ENCODE assay signal across 24 cellular contexts in genomic region chr15:53862371-53862770, GRCh38.
A peak's percentile ranks its signal among the peaks of the same experiment; 100 is the strongest.
DNase-seq lines count a peak whose midpoint lies in the region; ATAC-seq and TF ChIP-seq lines count a peak whose summit lies in the region.
"Had no signal": no experiment of that assay in that cellular context is flagged by ENCODE, and none has a peak within 500 bp of the region (broad histone marks: within the 10 kb centered on the region; RNA-seq: fewer than 3 reads in every experiment).

No MANE protein-coding gene starts in this region.

- H3K23ac ChIP-seq in trophoblast cell (ENCODE audit: low read length): no peak overlapping the region

- no peak overlapping the region for H2AFZ ChIP-seq in trophoblast cell (ENCODE audit: insufficient read depth, low read length, poor library complexity)
- H2AFZ ChIP-seq in smooth muscle cell (ENCODE audit: low read depth): peak overlapping the region; percentile 31

- no peaks in the 10 kb centered on the region for H3K27me3 ChIP-seq in trophoblast cell (ENCODE audit: insufficient read depth, low read length)
- H3K27me3 ChIP-seq in smooth muscle cell (ENCODE audit: low read depth): no peaks in the 10 kb centered on the region
- no peaks in the 10 kb centered on the region for H3K27me3 ChIP-seq in upper lobe of right lung
- H3K27me3 ChIP-seq: BE2C had no signal

- peak overlapping the region; percentile 78 for H3K27ac ChIP-seq in trophoblast cell (ENCODE audit: low read depth, low read length)
- no peak overlapping the region for H3K27ac ChIP-seq in smooth muscle cell (ENCODE audit: low read depth)
- no peak overlapping the region for H3K27ac ChIP-seq in upper lobe of right lung
- H3K27ac ChIP-seq: HL-60 had no signal

- intact Hi-C loops in Calu3 (cut with micrococcal nuclease; ENCODE audit: unreplicated experiment): loop anchor here (2.0 kb wide), 2 partner anchors 26 to 52 kb away; no protein-coding TSS in a partner anchor
- intact Hi-C loops in upper lobe of right lung (cut with DNase I): no loop called here

- no peak for TF ChIP-seq CTCF in Calu3 (IDR thresholded peaks at IDR 0.05; ENCODE audit: unreplicated experiment)
- TF ChIP-seq CTCF in smooth muscle cell (IDR thresholded peaks at IDR 0.05; ENCODE audit: borderline replicate concordance, insufficient read depth, poor library complexity, severe bottlenecking): no peak
- no peak for TF ChIP-seq CTCF in upper lobe of right lung (IDR thresholded peaks at IDR 0.05)

- H3K4me1 ChIP-seq in trophoblast cell (ENCODE audit: control insufficient read depth in 1 of 2, insufficient read depth in 2 of 2, low read length in 2 of 2) (peaks cover 0 to 2% of the 10 kb centered on the region in 2 experiments), smooth muscle cell (ENCODE audit: low read depth) (no peaks in the 10 kb centered on the region), upper lobe of right lung (no peaks in the 10 kb centered on the region)
- H3K4me1 ChIP-seq: BE2C had no signal

- H3K9ac ChIP-seq in trophoblast cell (ENCODE audit: low read length): no peak overlapping the region
- H3K9ac ChIP-seq in smooth muscle cell (ENCODE audit: low read depth): no peak overlapping the region

- no peak overlapping the region for H2BK120ac ChIP-seq in trophoblast cell (ENCODE audit: insufficient read depth, low read length, poor library complexity)

- H3K79me2 ChIP-seq in trophoblast cell (ENCODE audit: control insufficient read depth, insufficient read depth, low read length, poor library complexity) (no peaks in the 10 kb centered on the region), smooth muscle cell (ENCODE audit: low read depth) (no peaks in the 10 kb centered on the region)

- peaks cover 6% of the 10 kb centered on the region for H3F3A ChIP-seq in smooth muscle cell (ENCODE audit: low read depth)

- H3K27me3 Mint-ChIP-seq in Calu3 (ENCODE audit: unreplicated experiment): no peaks in the 10 kb centered on the region
- H3K27me3 Mint-ChIP-seq: CD4-positive, CD25-positive, alpha-beta regulatory T cell had no signal

- H3K27ac Mint-ChIP-seq in Calu3 (ENCODE audit: unreplicated experiment): peak overlapping the region; percentile 77
- H3K27ac Mint-ChIP-seq: CD4-positive, CD25-positive, alpha-beta regulatory T cell; CD8-positive, alpha-beta memory T cell; HFFc6 had no signal

- no peaks in the 10 kb centered on the region for H3K36me3 ChIP-seq in trophoblast cell (ENCODE audit: control insufficient read depth in 1 of 2, insufficient read depth in 2 of 2, low read length in 2 of 2)
- no peaks in the 10 kb centered on the region for H3K36me3 ChIP-seq in smooth muscle cell (ENCODE audit: low read depth)
- H3K36me3 ChIP-seq in upper lobe of right lung: no peaks in the 10 kb centered on the region
- H3K36me3 ChIP-seq: BE2C had no signal

- H2BK12ac ChIP-seq in trophoblast cell (ENCODE audit: low read length): peak overlapping the region; percentile 40

- H2AK5ac ChIP-seq in trophoblast cell (ENCODE audit: low read length): no peak overlapping the region

- no peaks in the 10 kb centered on the region for H4K20me1 ChIP-seq in smooth muscle cell (ENCODE audit: low read depth)

- H3K14ac ChIP-seq in trophoblast cell (ENCODE audit: low read length): peak overlapping the region; percentile 70

- H3K36me3 Mint-ChIP-seq in Calu3 (ENCODE audit: insufficient read depth, unreplicated experiment): no peaks in the 10 kb centered on the region
- H3K36me3 Mint-ChIP-seq: CD4-positive, CD25-positive, alpha-beta regulatory T cell; CD8-positive, alpha-beta memory T cell had no signal

- no peak for ATAC-seq in HG03135 (IDR thresholded peaks at IDR 0.05; ENCODE audit: unreplicated experiment)
- ATAC-seq in upper lobe of right lung: no peak
- ATAC-seq: HCT116, K562 had no signal

- H3K79me1 ChIP-seq in trophoblast cell (ENCODE audit: low read length): peaks cover 12% of the 10 kb centered on the region

- H3K4me2 ChIP-seq in trophoblast cell (ENCODE audit: low read length): no peak overlapping the region
- H3K4me2 ChIP-seq in smooth muscle cell: no peak overlapping the region

- CTCF ChIA-PET in Calu3 (lab: Charles Lee): interaction anchor here (0.5 to 1.1 kb wide), 2 partner anchors 51 to 160 kb away, joined by 3 to 8 read pairs; no protein-coding TSS in a partner anchor

- DNase-seq in Calu3 (peak; percentile 18), left kidney (ENCODE audit: low read depth, low spot score) (peak; percentile 77), trophoblast cell (no peak), smooth muscle cell (lab: John Stamatoyannopoulos, UW; ENCODE audit: unreplicated experiment) (no peak), NCI-H1105 treated with DMSO at 0.1 percent for 48 hours (lab: John Stamatoyannopoulos, UW) (no peak), upper lobe of right lung (no peak), NCI-H128 (lab: John Stamatoyannopoulos, UW; ENCODE audit: unreplicated experiment) (no peak)
- DNase-seq: ACHN; BE2C; C1 segment of cervical spinal cord; CD4-positive, CD25-positive, alpha-beta regulatory T cell; CD8-positive, alpha-beta memory T cell; COR-L47; DMS153; DMS79; GDM1; GOT3; H7; HFFc6; IMR-90 had no signal

- no TSS peak for BruUV-seq in Calu3 (replicated peaks; lab: Mats Ljungman, UMichigan)

- H4K91ac ChIP-seq in trophoblast cell (ENCODE audit: low read depth, low read length): no peak overlapping the region

- H3K4me3 ChIP-seq in trophoblast cell (ENCODE audit: low read depth, low read length): no peak overlapping the region
- H3K4me3 ChIP-seq in smooth muscle cell: no peak overlapping the region
- no peak overlapping the region for H3K4me3 ChIP-seq in upper lobe of right lung
- H3K4me3 ChIP-seq: K562 had no signal

- H3K4me1 Mint-ChIP-seq in Calu3 (ENCODE audit: low read depth, unreplicated experiment): peaks cover 37% of the 10 kb centered on the region
- H3K4me1 Mint-ChIP-seq: CD4-positive, CD25-positive, alpha-beta regulatory T cell; CD8-positive, alpha-beta memory T cell had no signal

- no peak overlapping the region for H4K8ac ChIP-seq in trophoblast cell (ENCODE audit: low read depth, low read length)

- H4K12ac ChIP-seq in trophoblast cell (ENCODE audit: low read depth, low read length): no peak overlapping the region

- peak overlapping the region; percentile 73 for H2BK5ac ChIP-seq in trophoblast cell (ENCODE audit: low read depth, low read length, poor library complexity)

- H3K9me3 Mint-ChIP-seq in Calu3 (ENCODE audit: low read depth, unreplicated experiment): no peaks in the 10 kb centered on the region

- H3K4me3 Mint-ChIP-seq in Calu3 (ENCODE audit: low read depth, unreplicated experiment): peak overlapping the region; percentile 41
- H3K4me3 Mint-ChIP-seq: CD4-positive, CD25-positive, alpha-beta regulatory T cell; CD8-positive, alpha-beta memory T cell; HFFc6 had no signal

- H3K4ac ChIP-seq in trophoblast cell (ENCODE audit: low read depth, low read length): no peak overlapping the region

- H3K9me3 ChIP-seq in trophoblast cell (ENCODE audit: insufficient read depth, low read depth, low read length) (no peaks in the 10 kb centered on the region), smooth muscle cell (replicated peaks; ENCODE audit: low read depth) (no peaks in the 10 kb centered on the region), upper lobe of right lung (no peaks in the 10 kb centered on the region)
- H3K9me3 ChIP-seq: BE2C had no signal

- no CpG with 5 or more reads among the region's 4 CpGs for WGBS in trophoblast cell (ENCODE audit: extremely low coverage, insufficient coverage, insufficient read length)
- 45% methylated on average over 4 of the region's 4 CpGs for WGBS in smooth muscle cell (ENCODE audit: low lambda C conversion rate)

- H3K18ac ChIP-seq in trophoblast cell (ENCODE audit: low read length): no peak overlapping the region

Comparison
In these comparisons a context has a peak if more than half of its experiments do, and no peak if none do; other contexts are left out.
1. DNase-seq: peak in Calu3 (single experiment) and left kidney (single experiment); none in trophoblast cell (0 of 2), smooth muscle cell (single experiment), NCI-H1105 treated with DMSO at 0.1 percent for 48 hours (single experiment), upper lobe of right lung (single experiment) and NCI-H128 (single experiment).